1 cellular context compared by ENCODE assay signal in genomic region chr17:29590979-29591736, GRCh38.
A peak's percentile ranks its signal among the peaks of the same experiment; 100 is the strongest.
TF ChIP-seq lines count a peak whose summit lies in the region.

No MANE protein-coding gene starts in this region.

TF ChIP-seq in K562, 482 proteins besides CTCF, POLR2A, EP300 and RAD21 (continued from another document and continues in another):
- TF ChIP-seq, protein P1, sequence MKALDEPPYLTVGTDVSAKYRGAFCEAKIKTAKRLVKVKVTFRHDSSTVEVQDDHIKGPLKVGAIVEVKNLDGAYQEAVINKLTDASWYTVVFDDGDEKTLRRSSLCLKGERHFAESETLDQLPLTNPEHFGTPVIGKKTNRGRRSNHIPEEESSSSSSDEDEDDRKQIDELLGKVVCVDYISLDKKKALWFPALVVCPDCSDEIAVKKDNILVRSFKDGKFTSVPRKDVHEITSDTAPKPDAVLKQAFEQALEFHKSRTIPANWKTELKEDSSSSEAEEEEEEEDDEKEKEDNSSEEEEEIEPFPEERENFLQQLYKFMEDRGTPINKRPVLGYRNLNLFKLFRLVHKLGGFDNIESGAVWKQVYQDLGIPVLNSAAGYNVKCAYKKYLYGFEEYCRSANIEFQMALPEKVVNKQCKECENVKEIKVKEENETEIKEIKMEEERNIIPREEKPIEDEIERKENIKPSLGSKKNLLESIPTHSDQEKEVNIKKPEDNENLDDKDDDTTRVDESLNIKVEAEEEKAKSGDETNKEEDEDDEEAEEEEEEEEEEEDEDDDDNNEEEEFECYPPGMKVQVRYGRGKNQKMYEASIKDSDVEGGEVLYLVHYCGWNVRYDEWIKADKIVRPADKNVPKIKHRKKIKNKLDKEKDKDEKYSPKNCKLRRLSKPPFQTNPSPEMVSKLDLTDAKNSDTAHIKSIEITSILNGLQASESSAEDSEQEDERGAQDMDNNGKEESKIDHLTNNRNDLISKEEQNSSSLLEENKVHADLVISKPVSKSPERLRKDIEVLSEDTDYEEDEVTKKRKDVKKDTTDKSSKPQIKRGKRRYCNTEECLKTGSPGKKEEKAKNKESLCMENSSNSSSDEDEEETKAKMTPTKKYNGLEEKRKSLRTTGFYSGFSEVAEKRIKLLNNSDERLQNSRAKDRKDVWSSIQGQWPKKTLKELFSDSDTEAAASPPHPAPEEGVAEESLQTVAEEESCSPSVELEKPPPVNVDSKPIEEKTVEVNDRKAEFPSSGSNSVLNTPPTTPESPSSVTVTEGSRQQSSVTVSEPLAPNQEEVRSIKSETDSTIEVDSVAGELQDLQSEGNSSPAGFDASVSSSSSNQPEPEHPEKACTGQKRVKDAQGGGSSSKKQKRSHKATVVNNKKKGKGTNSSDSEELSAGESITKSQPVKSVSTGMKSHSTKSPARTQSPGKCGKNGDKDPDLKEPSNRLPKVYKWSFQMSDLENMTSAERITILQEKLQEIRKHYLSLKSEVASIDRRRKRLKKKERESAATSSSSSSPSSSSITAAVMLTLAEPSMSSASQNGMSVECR (CRISPR knock-in tag; IDR thresholded peaks at IDR 0.05) = peak; percentile 79; the same call in 1 of the 2 replicates
- no peak for TF ChIP-seq GATAD2A (IDR thresholded peaks at IDR 0.05)
- no peak for TF ChIP-seq ZNF140 (CRISPR knock-in tag; IDR thresholded peaks at IDR 0.05)
- TF ChIP-seq KLF13 (tag; IDR thresholded peaks at IDR 0.05; ENCODE audit: borderline replicate concordance, low read depth) = no peak
- TF ChIP-seq SAFB (IDR thresholded peaks at IDR 0.05; ENCODE audit: borderline replicate concordance, low read depth, low read length) = no peak
- no peak for TF ChIP-seq ZNF324 (CRISPR knock-in tag; IDR thresholded peaks at IDR 0.05)
- no peak for TF ChIP-seq MECOM (CRISPR knock-in tag; IDR thresholded peaks at IDR 0.05)
- peak; percentile 78 for TF ChIP-seq MAX (CRISPR knock-in tag; IDR thresholded peaks at IDR 0.05)
- TF ChIP-seq TRIM28 (IDR thresholded peaks at IDR 0.05) = no peak
- TF ChIP-seq MBD2 (IDR thresholded peaks at IDR 0.05; ENCODE audit: borderline replicate concordance, low read depth) = no peak
- TF ChIP-seq FOXA3 (CRISPR knock-in tag; conservative IDR thresholded peaks at IDR 0.05 in 1 of 2, IDR thresholded peaks at IDR 0.05 in 1 of 2) = no peak
- TF ChIP-seq CHCHD3 (CRISPR knock-in tag; IDR thresholded peaks at IDR 0.05) = no peak
- TF ChIP-seq, protein P2, sequence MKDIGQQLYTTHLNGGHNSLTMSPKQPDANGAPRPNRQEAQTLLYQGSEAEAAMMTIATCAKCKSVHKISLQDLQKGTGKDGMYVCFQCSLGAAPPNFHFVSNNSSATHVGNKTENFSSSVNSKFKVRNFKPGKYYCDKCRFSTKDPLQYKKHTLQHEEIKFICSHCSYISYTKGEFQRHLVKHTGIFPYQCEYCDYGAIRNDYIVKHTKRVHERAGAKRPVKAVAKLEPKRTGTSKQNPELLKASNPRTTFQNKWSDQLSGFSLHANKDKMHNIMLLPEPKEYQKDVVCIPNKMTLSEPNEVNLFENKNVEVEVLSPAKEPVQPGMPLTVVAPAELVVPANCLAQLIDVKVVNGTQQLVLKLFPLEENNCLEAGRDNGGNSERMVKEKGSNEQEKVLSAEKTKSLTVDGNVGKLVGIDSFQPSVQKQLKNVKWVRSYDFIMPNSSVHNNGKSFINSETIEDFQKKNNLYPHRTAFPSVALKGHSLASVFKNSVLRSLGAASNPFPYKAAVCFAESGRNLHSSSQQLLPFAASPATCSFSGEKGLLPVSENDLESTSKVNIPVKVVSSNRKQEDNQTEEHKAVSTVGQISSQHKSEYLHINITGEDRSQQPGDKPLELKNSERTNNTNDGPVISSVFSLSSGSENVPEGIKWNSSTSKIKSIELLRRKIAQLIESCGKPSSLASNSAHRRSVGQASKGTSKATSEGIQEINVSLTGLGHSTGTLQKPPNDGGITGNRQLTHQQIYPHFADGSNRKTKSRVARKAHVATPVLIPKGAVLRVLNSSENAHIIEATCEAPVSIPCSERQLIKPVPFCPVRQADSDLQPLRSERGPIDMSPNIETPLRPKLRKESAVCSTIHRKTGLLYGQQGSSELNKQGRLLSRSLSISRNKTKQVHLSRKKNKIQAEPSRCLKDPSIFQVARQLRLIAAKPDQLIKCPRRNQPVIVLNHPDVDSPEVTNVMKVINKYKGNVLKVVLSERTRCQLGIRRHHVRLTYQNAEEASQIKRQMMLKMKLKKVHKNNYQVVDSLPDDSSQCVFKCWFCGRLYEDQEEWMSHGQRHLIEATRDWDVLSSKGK (CRISPR knock-in tag; IDR thresholded peaks at IDR 0.05) = no peak
- TF ChIP-seq ZNF124 (CRISPR knock-in tag; IDR thresholded peaks at IDR 0.05) = no peak
- TF ChIP-seq PHF8 (IDR thresholded peaks at IDR 0.05; ENCODE audit: borderline replicate concordance, low read length) = 0 out of 2 replicates have a peak, but pooled peaks have one; percentile 15
- TF ChIP-seq XRCC3 (IDR thresholded peaks at IDR 0.05) = no peak
- peak in 1 of 2 experiments; percentile 20; a peak in 1 of 4 replicates for TF ChIP-seq KDM4B (IDR thresholded peaks at IDR 0.05; ENCODE audit: borderline replicate concordance in 2 of 2, low read depth in 1 of 2)
- TF ChIP-seq ZBTB1 (CRISPR knock-in tag; IDR thresholded peaks at IDR 0.05; ENCODE audit: borderline replicate concordance, low read depth) = no peak
- TF ChIP-seq JUND (IDR thresholded peaks at IDR 0.05; ENCODE audit: borderline replicate concordance, low read depth, low read length) = no peak
- no peak for TF ChIP-seq JUND (tag; IDR thresholded peaks at IDR 0.05; ENCODE audit: borderline replicate concordance, low read depth, low read length)
- TF ChIP-seq ZNF445 (CRISPR knock-in tag; IDR thresholded peaks at IDR 0.05; ENCODE audit: low read depth) = no peak
- TF ChIP-seq, protein P3, sequence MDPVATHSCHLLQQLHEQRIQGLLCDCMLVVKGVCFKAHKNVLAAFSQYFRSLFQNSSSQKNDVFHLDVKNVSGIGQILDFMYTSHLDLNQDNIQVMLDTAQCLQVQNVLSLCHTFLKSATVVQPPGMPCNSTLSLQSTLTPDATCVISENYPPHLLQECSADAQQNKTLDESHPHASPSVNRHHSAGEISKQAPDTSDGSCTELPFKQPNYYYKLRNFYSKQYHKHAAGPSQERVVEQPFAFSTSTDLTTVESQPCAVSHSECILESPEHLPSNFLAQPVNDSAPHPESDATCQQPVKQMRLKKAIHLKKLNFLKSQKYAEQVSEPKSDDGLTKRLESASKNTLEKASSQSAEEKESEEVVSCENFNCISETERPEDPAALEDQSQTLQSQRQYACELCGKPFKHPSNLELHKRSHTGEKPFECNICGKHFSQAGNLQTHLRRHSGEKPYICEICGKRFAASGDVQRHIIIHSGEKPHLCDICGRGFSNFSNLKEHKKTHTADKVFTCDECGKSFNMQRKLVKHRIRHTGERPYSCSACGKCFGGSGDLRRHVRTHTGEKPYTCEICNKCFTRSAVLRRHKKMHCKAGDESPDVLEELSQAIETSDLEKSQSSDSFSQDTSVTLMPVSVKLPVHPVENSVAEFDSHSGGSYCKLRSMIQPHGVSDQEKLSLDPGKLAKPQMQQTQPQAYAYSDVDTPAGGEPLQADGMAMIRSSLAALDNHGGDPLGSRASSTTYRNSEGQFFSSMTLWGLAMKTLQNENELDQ (CRISPR knock-in tag; IDR thresholded peaks at IDR 0.05; ENCODE audit: borderline replicate concordance) = no peak
- no peak for TF ChIP-seq ZNF584 (CRISPR knock-in tag; IDR thresholded peaks at IDR 0.05; ENCODE audit: low read depth)
- TF ChIP-seq PKNOX1 (IDR thresholded peaks at IDR 0.05) = no peak
- no peak for TF ChIP-seq PCBP1 (IDR thresholded peaks at IDR 0.05; ENCODE audit: low read depth, low read length, poor library complexity, severe bottlenecking)
- no peak for TF ChIP-seq ZBTB34 (CRISPR knock-in tag; IDR thresholded peaks at IDR 0.05)
- TF ChIP-seq EGR1 (conservative IDR thresholded peaks at IDR 0.05) = 0 out of 2 replicates have a peak, but pooled peaks have one; percentile 30
- TF ChIP-seq MCM7 (IDR thresholded peaks at IDR 0.05) = no peak
- TF ChIP-seq TEAD4 (IDR thresholded peaks at IDR 0.05; ENCODE audit: low read length) = no peak
- TF ChIP-seq TEAD4 (CRISPR knock-in tag; IDR thresholded peaks at IDR 0.05; ENCODE audit: borderline replicate concordance) = no peak
- TF ChIP-seq ETV1 (tag; conservative IDR thresholded peaks at IDR 0.05; ENCODE audit: low read depth) = no peak
- TF ChIP-seq NFATC3 (IDR thresholded peaks at IDR 0.05) = no peak
- TF ChIP-seq BRCA1 (IDR thresholded peaks at IDR 0.05) = no peak
- TF ChIP-seq BRCA1 (CRISPR knock-in tag; IDR thresholded peaks at IDR 0.05) = no peak
- peak; percentile 64 for TF ChIP-seq EP400 (IDR thresholded peaks at IDR 0.05)
- TF ChIP-seq RBM34 (IDR thresholded peaks at IDR 0.05; ENCODE audit: borderline replicate concordance, insufficient read depth, low read length) = no peak
- no peak for TF ChIP-seq ZNF511 (CRISPR knock-in tag; IDR thresholded peaks at IDR 0.05)
- TF ChIP-seq SMARCC2 (IDR thresholded peaks at IDR 0.05; ENCODE audit: low read depth) = no peak
- peak in 1 of 2 experiments; percentile 21; a peak in 1 of 4 replicates for TF ChIP-seq NRF1 (conservative IDR thresholded peaks at IDR 0.05 in 1 of 2, IDR thresholded peaks at IDR 0.05 in 1 of 2)
- TF ChIP-seq, protein P4, sequence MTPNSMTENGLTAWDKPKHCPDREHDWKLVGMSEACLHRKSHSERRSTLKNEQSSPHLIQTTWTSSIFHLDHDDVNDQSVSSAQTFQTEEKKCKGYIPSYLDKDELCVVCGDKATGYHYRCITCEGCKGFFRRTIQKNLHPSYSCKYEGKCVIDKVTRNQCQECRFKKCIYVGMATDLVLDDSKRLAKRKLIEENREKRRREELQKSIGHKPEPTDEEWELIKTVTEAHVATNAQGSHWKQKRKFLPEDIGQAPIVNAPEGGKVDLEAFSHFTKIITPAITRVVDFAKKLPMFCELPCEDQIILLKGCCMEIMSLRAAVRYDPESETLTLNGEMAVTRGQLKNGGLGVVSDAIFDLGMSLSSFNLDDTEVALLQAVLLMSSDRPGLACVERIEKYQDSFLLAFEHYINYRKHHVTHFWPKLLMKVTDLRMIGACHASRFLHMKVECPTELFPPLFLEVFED (CRISPR knock-in tag; conservative IDR thresholded peaks at IDR 0.05) = no peak
- TF ChIP-seq RERE (CRISPR knock-in tag; IDR thresholded peaks at IDR 0.05; ENCODE audit: borderline replicate concordance) = no peak
- no peak for TF ChIP-seq BCL6 (CRISPR knock-in tag; IDR thresholded peaks at IDR 0.05)
- no peak for TF ChIP-seq ZNF75A (CRISPR knock-in tag; IDR thresholded peaks at IDR 0.05)
- no peak for TF ChIP-seq DNMT1 (IDR thresholded peaks at IDR 0.05)
- no peak for TF ChIP-seq CSDE1 (IDR thresholded peaks at IDR 0.05)
- no peak for TF ChIP-seq ERF (CRISPR knock-in tag; IDR thresholded peaks at IDR 0.05)
